Comparison of ENCODE assay signal across 8 cellular contexts in the genomic region with DNA sequence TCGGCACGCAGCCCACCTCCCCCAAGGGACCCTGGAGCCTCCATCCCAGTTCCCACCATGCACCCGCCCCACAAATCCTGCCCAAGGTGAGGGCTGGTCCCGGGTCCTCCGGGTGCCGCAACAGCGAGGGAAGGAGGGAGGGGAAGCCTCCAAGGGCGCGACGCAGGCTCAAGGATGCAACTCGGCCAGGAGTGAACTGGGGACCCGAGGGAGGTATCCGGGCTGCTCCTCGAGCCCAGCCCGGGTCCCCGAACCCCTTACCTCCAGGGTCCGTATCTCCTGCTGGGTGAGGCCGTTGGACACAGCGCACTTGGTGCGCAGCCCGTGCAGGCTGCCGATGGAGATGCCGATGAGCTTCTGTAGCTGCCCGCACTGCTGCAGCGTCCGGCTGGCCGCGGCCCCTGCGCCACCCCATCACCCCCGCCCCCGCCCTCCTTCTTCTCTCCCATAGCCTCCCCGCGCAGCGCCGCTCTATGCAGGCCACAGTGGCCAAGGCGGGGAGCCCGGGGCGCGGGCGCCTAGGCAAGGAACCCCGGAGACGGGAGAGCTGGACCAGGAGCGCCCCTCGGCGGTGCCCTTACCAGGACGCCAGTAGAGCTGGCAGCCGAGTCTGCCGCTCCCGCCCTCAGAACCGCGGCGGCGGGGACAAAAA.
DNase-seq lines count a peak whose midpoint lies in the region; ATAC-seq and TF ChIP-seq lines count a peak whose summit lies in the region.

No MANE protein-coding gene starts in this region.

- no peaks in the 10 kb centered on the region for H3K36me3 Mint-ChIP-seq in neural progenitor cell
- H3K36me3 Mint-ChIP-seq in CD8-positive, alpha-beta memory T cell, result no peaks in the 10 kb centered on the region
- peaks cover 5% of the 10 kb centered on the region for H3K36me3 Mint-ChIP-seq in natural killer cell treated with Interleukin-12 subunit alpha and Interleukin-12 subunit beta and Interleukin-15 and Interleukin-18, amount 100 ng/mL, for 72 hours

- no peak overlapping the region for H3K9ac ChIP-seq in neural progenitor cell

- H2AFZ ChIP-seq in neural progenitor cell (replicated peaks), result peak overlapping the region; percentile 99

- H3K27me3 ChIP-seq in esophagus (ENCODE audit: control insufficient read depth in 1 of 2, insufficient read depth in 2 of 2, low read length in 2 of 2), result peaks cover 0 to 3% of the 10 kb centered on the region in 2 donors
- peaks cover 39% of the 10 kb centered on the region for H3K27me3 ChIP-seq in neural progenitor cell
- H3K27me3 ChIP-seq in CD8-positive, alpha-beta memory T cell (ENCODE audit: insufficient read depth, low read length, poor library complexity, severe bottlenecking), result peaks cover 5% of the 10 kb centered on the region

- 8 to 11% methylated on average over 41 to 53 of the region's 53 CpGs for WGBS in esophagus, 2 donors

- peak overlapping the region; percentile 8 for H3K27ac Mint-ChIP-seq in neural progenitor cell
- H3K27ac Mint-ChIP-seq in CD8-positive, alpha-beta memory T cell, result no peak overlapping the region
- H3K27ac Mint-ChIP-seq in natural killer cell treated with Interleukin-12 subunit alpha and Interleukin-12 subunit beta and Interleukin-15 and Interleukin-18, amount 100 ng/mL, for 72 hours, result no peak overlapping the region

- peaks cover 12% of the 10 kb centered on the region for H3K4me1 Mint-ChIP-seq in neural progenitor cell
- peaks cover 4 to 8% (median 6%) of the 10 kb centered on the region in 3 donors for H3K4me1 Mint-ChIP-seq in CD8-positive, alpha-beta memory T cell
- H3K4me1 Mint-ChIP-seq in natural killer cell treated with Interleukin-12 subunit alpha and Interleukin-12 subunit beta and Interleukin-15 and Interleukin-18, amount 100 ng/mL, for 72 hours (ENCODE audit: low read depth in 2 of 2), result no peaks in the 10 kb centered on the region

- no peaks in the 10 kb centered on the region for H3F3A ChIP-seq in neural progenitor cell (ENCODE audit: low read depth)

- CTCF ChIA-PET in CD8-positive, alpha-beta memory T cell (lab: Charles Lee), result no interaction called here

- POLR2A ChIA-PET in CD8-positive, alpha-beta memory T cell (lab: Charles Lee), result no interaction called here

- peaks cover 2% of the 10 kb centered on the region for H3K9me3 Mint-ChIP-seq in neural progenitor cell
- H3K9me3 Mint-ChIP-seq in CD8-positive, alpha-beta memory T cell, result peaks cover 0 to 13% (median 4%) of the 10 kb centered on the region in 5 donors
- H3K9me3 Mint-ChIP-seq in natural killer cell treated with Interleukin-12 subunit alpha and Interleukin-12 subunit beta and Interleukin-15 and Interleukin-18, amount 100 ng/mL, for 72 hours, result no peaks in the 10 kb centered on the region

- no peak overlapping the region for H3K27ac ChIP-seq in esophagus (ENCODE audit: low read depth in 2 of 2, low read length in 1 of 2)
- H3K27ac ChIP-seq in neural progenitor cell, result no peak overlapping the region
- H3K27ac ChIP-seq in CD8-positive, alpha-beta memory T cell (ENCODE audit: low read depth, low read length), result no peak overlapping the region

- H3K9me3 ChIP-seq in esophagus (ENCODE audit: control insufficient read depth in 2 of 2, insufficient read depth in 1 of 2, low read depth in 1 of 2, low read length in 1 of 2) (peaks cover 0 to 6% of the 10 kb centered on the region in 2 donors), neural progenitor cell (ENCODE audit: low read depth) (no peaks in the 10 kb centered on the region)
- no peaks in the 10 kb centered on the region for H3K9me3 ChIP-seq in CD8-positive, alpha-beta memory T cell (ENCODE audit: low read length)

- peak; percentile 73 for DNase-seq in Daoy (ENCODE audit: low read depth)
- DNase-seq in NCI-H1417 (lab: John Stamatoyannopoulos, UW), result peak; percentile 31 to 67 (median 63)
- peak; percentile 83 for DNase-seq in neural progenitor cell (ENCODE audit: low spot score)
- DNase-seq in CD8-positive, alpha-beta memory T cell, result no peak
- no peak for DNase-seq in natural killer cell treated with Interleukin-12 subunit alpha and Interleukin-12 subunit beta and Interleukin-15 and Interleukin-18, amount 100 ng/mL, for 72 hours (ENCODE audit: low spot score)

- no peaks in the 10 kb centered on the region for H3K4me1 ChIP-seq in esophagus (ENCODE audit: control insufficient read depth in 2 of 2, insufficient read depth in 2 of 2, low read length in 1 of 2)
- peaks cover 3% of the 10 kb centered on the region for H3K4me1 ChIP-seq in neural progenitor cell
- no peaks in the 10 kb centered on the region for H3K4me1 ChIP-seq in CD8-positive, alpha-beta memory T cell (ENCODE audit: insufficient read depth, low read length)

- no peaks in the 10 kb centered on the region for H3K36me3 ChIP-seq in esophagus (ENCODE audit: control insufficient read depth in 2 of 2, insufficient read depth in 2 of 2, low read length in 1 of 2)
- H3K36me3 ChIP-seq in neural progenitor cell, result no peaks in the 10 kb centered on the region
- H3K36me3 ChIP-seq in CD8-positive, alpha-beta memory T cell (ENCODE audit: insufficient read depth, low read length), result no peaks in the 10 kb centered on the region

- H3K79me2 ChIP-seq in neural progenitor cell (ENCODE audit: low read depth), result no peaks in the 10 kb centered on the region

- H3K4me3 ChIP-seq in esophagus (ENCODE audit: low read depth in 1 of 2, low read length in 2 of 2) (peak overlapping the region; percentile 4 to 54), neural progenitor cell (peak overlapping the region; percentile 96)
- no peak overlapping the region for H3K4me3 ChIP-seq in CD8-positive, alpha-beta memory T cell (ENCODE audit: low read length)

- no peak for ATAC-seq in natural killer cell treated with Interleukin-12 subunit alpha and Interleukin-12 subunit beta and Interleukin-15 and Interleukin-18, amount 100 ng/mL, for 72 hours
- ATAC-seq in HG03342 (IDR thresholded peaks at IDR 0.05; ENCODE audit: unreplicated experiment), result no peak
- ATAC-seq in GM18498 (IDR thresholded peaks at IDR 0.05; ENCODE audit: unreplicated experiment), result no peak

- peak; percentile 32 for TF ChIP-seq CTCF in neural progenitor cell (IDR thresholded peaks at IDR 0.05)

- peaks cover 2% of the 10 kb centered on the region for H3K27me3 Mint-ChIP-seq in neural progenitor cell (ENCODE audit: insufficient read depth, low read depth)
- peaks cover 15 to 28% of the 10 kb centered on the region in 2 donors for H3K27me3 Mint-ChIP-seq in CD8-positive, alpha-beta memory T cell
- peaks cover 11 to 25% of the 10 kb centered on the region in 2 donors for H3K27me3 Mint-ChIP-seq in natural killer cell treated with Interleukin-12 subunit alpha and Interleukin-12 subunit beta and Interleukin-15 and Interleukin-18, amount 100 ng/mL, for 72 hours

- H4K20me1 ChIP-seq in neural progenitor cell (ENCODE audit: low read depth), result no peaks in the 10 kb centered on the region

- H3K4me3 Mint-ChIP-seq in neural progenitor cell, result peak overlapping the region; percentile 93
- H3K4me3 Mint-ChIP-seq in CD8-positive, alpha-beta memory T cell, result peak overlapping the region in 1 of 7 donors; percentile 32
- no peak overlapping the region for H3K4me3 Mint-ChIP-seq in natural killer cell treated with Interleukin-12 subunit alpha and Interleukin-12 subunit beta and Interleukin-15 and Interleukin-18, amount 100 ng/mL, for 72 hours

- H3K4me2 ChIP-seq in neural progenitor cell, result peak overlapping the region; percentile 95

Comparison
In these comparisons a context has a peak if more than half of its experiments do, and no peak if none do; other contexts are left out.
1. DNase-seq: peak in Daoy (single experiment), NCI-H1417 (3 of 3) and neural progenitor cell (single experiment); none in CD8-positive, alpha-beta memory T cell (0 of 5) and natural killer cell treated with Interleukin-12 subunit alpha and Interleukin-12 subunit beta and Interleukin-15 and Interleukin-18, amount 100 ng/mL, for 72 hours (single experiment).